Comparison of ENCODE assay signal across 8 cellular contexts in genomic region chrX:115616943-115617563, GRCh38. TPM values are rescaled to one million over a fixed set of nuclear protein-coding genes. Genes with fewer than 3 reads are reported as not detected.
DNase-seq lines count a peak whose midpoint lies in the region; ATAC-seq, FAIRE-seq and TF ChIP-seq lines count a peak whose summit lies in the region.

No MANE protein-coding gene starts in this region.

- peak; percentile 76 for DNase-seq in A172 (ENCODE audit: low spot score)
- peak; percentile 76 for DNase-seq in bronchial epithelial cell (ENCODE audit: low read depth)
- no peak for DNase-seq in effector CD8-positive, alpha-beta T cell (lab: John Stamatoyannopoulos, UW)
- DNase-seq in activated T-helper 1 cell treated with anti-CD3 and anti-CD28 coated beads, Interleukin-12 subunit alpha, Interleukin-12 subunit beta, Interleukin-2, Interleukin-4 antibody, amounts not matched to agents 30 ng/mL and 10 ng/mL and 1 ng/mL, durations not matched to agents 14 hours and 24 hours and 36 hours (ENCODE audit: low spot score), result no peak
- DNase-seq in colonic mucosa, result no peak

- H3K36me3 ChIP-seq in bronchial epithelial cell (ENCODE audit: control insufficient read depth, insufficient read depth, low read length) (no peaks in the 10 kb centered on the region), rectal smooth muscle tissue (ENCODE audit: control insufficient read depth, insufficient read depth, low read length) (no peaks in the 10 kb centered on the region), colonic mucosa (no peaks in the 10 kb centered on the region)

- H3K9me3 Mint-ChIP-seq in activated T-helper 1 cell treated with anti-CD3 and anti-CD28 coated beads, Interleukin-12 subunit alpha, Interleukin-12 subunit beta, Interleukin-2, Interleukin-4 antibody, amounts not matched to agents 30 ng/mL and 10 ng/mL and 1 ng/mL, durations not matched to agents 14 hours and 24 hours and 36 hours, result no peaks in the 10 kb centered on the region

- no peaks in the 10 kb centered on the region for H3K4me1 Mint-ChIP-seq in activated T-helper 1 cell treated with anti-CD3 and anti-CD28 coated beads, Interleukin-12 subunit alpha, Interleukin-12 subunit beta, Interleukin-2, Interleukin-4 antibody, amounts not matched to agents 30 ng/mL and 10 ng/mL and 1 ng/mL, durations not matched to agents 14 hours and 24 hours and 36 hours (ENCODE audit: low read depth)

- intact Hi-C loops in activated T-helper 1 cell treated with anti-CD3 and anti-CD28 coated beads, Interleukin-12 subunit alpha, Interleukin-12 subunit beta, Interleukin-2, Interleukin-4 antibody, amounts not matched to agents 30 ng/mL and 10 ng/mL and 1 ng/mL, durations not matched to agents 14 hours and 24 hours and 36 hours (cut with micrococcal nuclease), result loop anchor here (1.0 to 2.0 kb wide), 2 partner anchors 32 to 56 kb away; partner anchors contain the start of gene PLS3
- intact Hi-C loops in colonic mucosa (cut with DNase I), result no loop called here

- no peaks in the 10 kb centered on the region for H3K9me3 ChIP-seq in colonic mucosa

- H3K9ac ChIP-seq in rectal smooth muscle tissue (ENCODE audit: low read length) (no peak overlapping the region), colonic mucosa (ENCODE audit: low read depth in 2 of 2, low read length in 2 of 2) (no peak overlapping the region)

- ATAC-seq in GM19351 (IDR thresholded peaks at IDR 0.05; ENCODE audit: unreplicated experiment) (peak; percentile 98), HG03378 (IDR thresholded peaks at IDR 0.05; ENCODE audit: unreplicated experiment) (peak; percentile 96)

- H3K27ac ChIP-seq in rectal smooth muscle tissue (ENCODE audit: low read depth, low read length) (peak overlapping the region; percentile 89), colonic mucosa (no peak overlapping the region)

- no peaks in the 10 kb centered on the region for H3K27me3 Mint-ChIP-seq in activated T-helper 1 cell treated with anti-CD3 and anti-CD28 coated beads, Interleukin-12 subunit alpha, Interleukin-12 subunit beta, Interleukin-2, Interleukin-4 antibody, amounts not matched to agents 30 ng/mL and 10 ng/mL and 1 ng/mL, durations not matched to agents 14 hours and 24 hours and 36 hours (ENCODE audit: insufficient read depth)

- H3K36me3 Mint-ChIP-seq in activated T-helper 1 cell treated with anti-CD3 and anti-CD28 coated beads, Interleukin-12 subunit alpha, Interleukin-12 subunit beta, Interleukin-2, Interleukin-4 antibody, amounts not matched to agents 30 ng/mL and 10 ng/mL and 1 ng/mL, durations not matched to agents 14 hours and 24 hours and 36 hours (ENCODE audit: low read depth), result no peaks in the 10 kb centered on the region

- H3K27me3 ChIP-seq in bronchial epithelial cell (ENCODE audit: control insufficient read depth, insufficient read depth, low read length) (no peaks in the 10 kb centered on the region), rectal smooth muscle tissue (ENCODE audit: control insufficient read depth, insufficient read depth, low read length) (no peaks in the 10 kb centered on the region), colonic mucosa (no peaks in the 10 kb centered on the region)

- H3K4me3 ChIP-seq in bronchial epithelial cell (ENCODE audit: low read depth, low read length), result no peak overlapping the region
- H3K4me3 ChIP-seq in rectal smooth muscle tissue (ENCODE audit: low read length), result no peak overlapping the region
- H3K4me3 ChIP-seq in colonic mucosa, result no peak overlapping the region

- no peak for FAIRE-seq in bronchial epithelial cell (lab: Jason Lieb, UNC)

- no peak overlapping the region for H3K27ac Mint-ChIP-seq in activated T-helper 1 cell treated with anti-CD3 and anti-CD28 coated beads, Interleukin-12 subunit alpha, Interleukin-12 subunit beta, Interleukin-2, Interleukin-4 antibody, amounts not matched to agents 30 ng/mL and 10 ng/mL and 1 ng/mL, durations not matched to agents 14 hours and 24 hours and 36 hours

- no peak overlapping the region for H3K4me3 Mint-ChIP-seq in activated T-helper 1 cell treated with anti-CD3 and anti-CD28 coated beads, Interleukin-12 subunit alpha, Interleukin-12 subunit beta, Interleukin-2, Interleukin-4 antibody, amounts not matched to agents 30 ng/mL and 10 ng/mL and 1 ng/mL, durations not matched to agents 14 hours and 24 hours and 36 hours

- H3K4me1 ChIP-seq in rectal smooth muscle tissue (ENCODE audit: control insufficient read depth, insufficient read depth, low read length) (peaks cover 4% of the 10 kb centered on the region), colonic mucosa (no peaks in the 10 kb centered on the region)

- TF ChIP-seq CTCF in bronchial epithelial cell (IDR thresholded peaks at IDR 0.05; ENCODE audit: insufficient read depth, low read length, severe bottlenecking) (no peak), colonic mucosa (IDR thresholded peaks at IDR 0.05) (no peak)

RNA-seq across cellular contexts. Expression of gene PLS3, which starts 56.1 kb away (rescaled TPM):
- 72.6 and 80.5 TPM in 2 replicates for total RNA-seq in A172 (2014; rRNA removed; shearing (Covaris generic))
- 204 and 241 TPM in 2 replicates for total RNA-seq in bronchial epithelial cell
- 1.4 TPM in 2 replicates for total RNA-seq in activated T-helper 1 cell treated with anti-CD3 and anti-CD28 coated beads, Interleukin-12 subunit alpha, Interleukin-12 subunit beta, Interleukin-2, Interleukin-4 antibody, amounts not matched to agents 30 ng/mL and 10 ng/mL and 1 ng/mL, durations not matched to agents 14 hours and 24 hours and 36 hours
- total RNA-seq in colonic mucosa, result 10 to 100 TPM; 23.8 to 33.0 TPM

Comparison
In these comparisons a context has a peak if more than half of its experiments do, and no peak if none do; other contexts are left out.
1. DNase-seq: peak in A172 (single experiment) and bronchial epithelial cell (single experiment); none in effector CD8-positive, alpha-beta T cell (single experiment), activated T-helper 1 cell treated with anti-CD3 and anti-CD28 coated beads, Interleukin-12 subunit alpha, Interleukin-12 subunit beta, Interleukin-2, Interleukin-4 antibody, amounts not matched to agents 30 ng/mL and 10 ng/mL and 1 ng/mL, durations not matched to agents 14 hours and 24 hours and 36 hours (single experiment) and colonic mucosa (single experiment).
2. RNA of gene PLS3, which starts 56.1 kb away (total RNA-seq): 204 to 241 TPM in bronchial epithelial cell, 72.6 to 80.5 TPM in A172 and 23.8 to 33.0 TPM in colonic mucosa; 1.4 TPM in activated T-helper 1 cell treated with anti-CD3 and anti-CD28 coated beads, Interleukin-12 subunit alpha, Interleukin-12 subunit beta, Interleukin-2, Interleukin-4 antibody, amounts not matched to agents 30 ng/mL and 10 ng/mL and 1 ng/mL, durations not matched to agents 14 hours and 24 hours and 36 hours; every median in the first group is over 10 times any median in the second.